ENCODE assay signal across 8 cellular contexts in the genomic region with DNA sequence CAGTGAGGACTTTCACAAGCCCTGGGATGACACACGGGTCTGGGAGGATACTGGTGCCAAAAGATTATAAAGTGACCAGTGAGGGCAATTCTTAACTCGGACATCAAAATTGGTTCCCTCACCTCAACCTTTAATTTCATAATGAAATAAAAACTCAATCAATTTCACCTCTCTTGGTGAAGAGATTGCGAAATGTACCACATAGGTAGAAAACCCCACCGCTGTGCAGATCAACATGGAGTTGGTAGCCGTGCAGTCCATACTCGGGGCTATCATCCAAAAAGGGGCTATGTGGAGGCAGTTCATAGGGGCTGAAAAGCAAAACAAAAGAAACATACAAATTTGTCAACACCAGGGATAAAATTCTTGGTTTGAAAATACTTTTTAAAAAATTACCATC. TPM values are rescaled to one million over a fixed set of nuclear protein-coding genes. Genes with fewer than 3 reads are reported as not detected.
"Had no signal": no experiment of that assay in that cellular context is flagged by ENCODE, and none has a peak within 500 bp of the region (broad histone marks: within the 10 kb centered on the region; RNA-seq: fewer than 3 reads in every experiment).

No MANE protein-coding gene starts in this region.

- H3K9ac ChIP-seq: GM23248 had no signal

- H2AFZ ChIP-seq: GM23248 had no signal

- FAIRE-seq: H54, HTR-8/SVneo had no signal

- H3K9me3 Mint-ChIP-seq: H9 had no signal

- H3K27ac Mint-ChIP-seq: H9 had no signal

- DNase-seq: GM23248, GOT3, H9, HCEC 1CT, KG1 had no signal

- H3K4me3 ChIP-seq: GM23248 had no signal

- H3K27ac ChIP-seq: GM23248 had no signal

- H3K4me3 Mint-ChIP-seq: H9 had no signal

RNA-seq across cellular contexts. Expression of gene FBXO15, which starts 24.4 kb away (rescaled TPM):
- total RNA-seq: HT-29 had no signal
